Comparison of ENCODE assay signal across 16 cellular contexts in the genomic region with DNA sequence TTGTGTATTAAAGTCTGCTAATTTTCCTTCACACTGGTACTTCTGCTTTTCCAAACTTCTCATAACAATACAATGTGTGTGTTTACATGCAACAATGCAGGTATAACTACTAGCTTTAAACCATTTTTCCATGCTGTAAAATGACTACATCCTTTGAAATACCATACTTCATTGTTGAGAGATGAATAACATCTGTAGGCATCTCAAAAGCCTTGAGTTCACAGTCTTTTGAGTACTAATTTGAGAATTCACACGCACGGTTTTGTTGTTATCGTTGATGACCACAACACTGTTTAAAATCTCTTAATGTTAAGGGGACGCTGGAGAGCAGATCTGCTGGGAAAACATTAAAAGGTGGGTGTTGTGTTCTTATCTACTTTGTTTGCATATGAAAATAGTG. TPM values are rescaled to one million over a fixed set of nuclear protein-coding genes. Genes with fewer than 3 reads are reported as not detected.
DNase-seq lines count a peak whose midpoint lies in the region; FAIRE-seq and TF ChIP-seq lines count a peak whose summit lies in the region.
"Had no signal": no experiment of that assay in that cellular context is flagged by ENCODE, and none has a peak within 500 bp of the region (broad histone marks: within the 10 kb centered on the region; RNA-seq: fewer than 3 reads in every experiment).

No MANE protein-coding gene starts in this region.

- no peak for TF ChIP-seq CTCF in osteoblast (IDR thresholded peaks at IDR 0.05; ENCODE audit: extremely low read depth, low read depth, low read length)

- H3K27me3 ChIP-seq in osteoblast (ENCODE audit: insufficient read depth, low read length), result no peaks in the 10 kb centered on the region

- no peaks in the 10 kb centered on the region for H3K4me1 ChIP-seq in osteoblast (ENCODE audit: insufficient read depth, low read length)

- H3K9me3 ChIP-seq in osteoblast (ENCODE audit: low read depth, low read length), result no peaks in the 10 kb centered on the region

- no peaks in the 10 kb centered on the region for H4K20me1 ChIP-seq in osteoblast (ENCODE audit: insufficient read depth, low read length)

- no peaks in the 10 kb centered on the region for H3K36me3 ChIP-seq in osteoblast (ENCODE audit: insufficient read depth, low read length)

- H2AFZ ChIP-seq in osteoblast (ENCODE audit: low read length), result no peak overlapping the region

- H3K4me3 ChIP-seq in osteoblast (ENCODE audit: insufficient read depth, low read length), result no peak overlapping the region
- H3K4me3 ChIP-seq: GM12878 had no signal

- no peak overlapping the region for H3K4me2 ChIP-seq in osteoblast (ENCODE audit: insufficient read depth, low read length)

- no peak for TF ChIP-seq POLR2A in H54 (IDR thresholded peaks at IDR 0.05; ENCODE audit: low read depth, low read length)

- no peak overlapping the region for H3K27ac ChIP-seq in osteoblast (ENCODE audit: low read depth, low read length)

- H3K79me2 ChIP-seq in osteoblast (ENCODE audit: insufficient read depth, low read length), result no peaks in the 10 kb centered on the region

- peak; percentile 45 for FAIRE-seq in H54 (lab: Jason Lieb, UNC)
- FAIRE-seq: GM12878, GM18507 had no signal

- DNase-seq in H54 (ENCODE audit: insufficient read length, low spot score) (no peak), SW480 (ENCODE audit: low spot score) (peak; percentile 18), osteoblast (ENCODE audit: insufficient read length, low spot score, missing footprints) (peak; percentile 32), SHP77 (lab: John Stamatoyannopoulos, UW) (no peak), 8988T (no peak), NCI-H510A treated with DMSO at 0.1 percent for 48 hours (lab: John Stamatoyannopoulos, UW) (no peak)
- DNase-seq in stimulated activated CD4-positive, alpha-beta T cell treated with anti-CD3 and anti-CD28 coated beads, Interleukin-12 subunit alpha, Interleukin-12 subunit beta, amount 100 ng/mL, for 4 hours, result no peak
- DNase-seq: AML-193; C1 segment of cervical spinal cord; Calu3; CD4-positive, alpha-beta T cell; DMS79; H7; KBM-7 had no signal

RNA-seq across cellular contexts. Expression of a gene that starts 37.4 kb away (rescaled TPM):
- total RNA-seq in osteoblast, result 2.5 and 35.1 TPM in 2 replicates

Comparison
In these comparisons a context has a peak if more than half of its experiments do, and no peak if none do; other contexts are left out.
1. DNase-seq: peak in SW480 (single experiment) and osteoblast (single experiment); none in H54 (single experiment), SHP77 (0 of 2), 8988T (single experiment), stimulated activated CD4-positive, alpha-beta T cell treated with anti-CD3 and anti-CD28 coated beads, Interleukin-12 subunit alpha, Interleukin-12 subunit beta, amount 100 ng/mL, for 4 hours (single experiment) and NCI-H510A treated with DMSO at 0.1 percent for 48 hours (single experiment).